In the genomic region with DNA sequence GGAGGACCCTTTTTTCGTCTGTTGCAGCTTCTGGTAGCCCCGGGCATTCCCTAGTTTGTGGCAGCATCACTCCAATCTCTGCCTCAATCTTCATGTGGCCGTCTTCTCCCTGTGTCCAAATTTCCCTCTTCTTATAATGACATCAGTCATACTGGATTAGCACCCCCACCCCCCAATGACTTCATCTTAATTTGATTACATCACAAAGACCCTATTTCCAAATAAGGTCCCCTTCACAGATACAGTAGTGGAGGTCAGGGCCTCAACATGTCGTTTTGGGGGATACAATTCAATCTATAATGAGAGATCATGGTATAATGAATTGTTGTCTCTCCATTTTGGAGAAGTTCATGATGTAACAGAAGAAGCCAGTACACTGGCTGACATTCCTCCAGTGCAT, we compare ENCODE assay signal across 20 cellular contexts. TPM values are rescaled to one million over a fixed set of nuclear protein-coding genes. Genes with fewer than 3 reads are reported as not detected.
DNase-seq lines count a peak whose midpoint lies in the region; ATAC-seq lines count a peak whose summit lies in the region.
"Had no signal": no experiment of that assay in that cellular context is flagged by ENCODE, and none has a peak within 500 bp of the region (broad histone marks: within the 10 kb centered on the region; RNA-seq: fewer than 3 reads in every experiment).

No MANE protein-coding gene starts in this region.

- H4K20me1 ChIP-seq in BLaER1, result no peaks in the 10 kb centered on the region

- H3K36me3 Mint-ChIP-seq in activated CD4-positive, alpha-beta T cell treated with anti-CD3 and anti-CD28 coated beads for 36 hours (ENCODE audit: low read depth), result peaks cover 8% of the 10 kb centered on the region
- H3K36me3 Mint-ChIP-seq in activated CD4-positive, alpha-beta memory T cell treated with anti-CD3 and anti-CD28 coated beads for 36 hours, result no peaks in the 10 kb centered on the region
- no peaks in the 10 kb centered on the region for H3K36me3 Mint-ChIP-seq in activated naive CD8-positive, alpha-beta T cell treated with anti-CD3 and anti-CD28 coated beads, Interleukin-2, amount 50 U/mL, for 24 hours (ENCODE audit: low read depth)
- H3K36me3 Mint-ChIP-seq: immature natural killer cell had no signal

- no peaks in the 10 kb centered on the region for H3K27me3 ChIP-seq in BLaER1
- H3K27me3 ChIP-seq: suprapubic skin had no signal

- DNase-seq in activated CD4-positive, alpha-beta T cell treated with anti-CD3 and anti-CD28 coated beads for 36 hours, result no peak
- no peak for DNase-seq in activated CD4-positive, alpha-beta T cell treated with anti-CD3 and anti-CD28 coated beads for 1 hour
- no peak for DNase-seq in activated CD4-positive, alpha-beta memory T cell treated with anti-CD3 and anti-CD28 coated beads for 36 hours
- peak; percentile 32 for DNase-seq in activated naive CD8-positive, alpha-beta T cell treated with anti-CD3 and anti-CD28 coated beads, Interleukin-2, amount 50 U/mL, for 24 hours
- DNase-seq in NCI-H446 (lab: John Stamatoyannopoulos, UW), result no peak
- DNase-seq in NCI-H2081 (lab: John Stamatoyannopoulos, UW), result no peak
- DNase-seq: HCEC 1CT; hippocampal formation; immature natural killer cell; Karpas-422; NCI-H1694; NCI-H2171 treated with DMSO at 0.1 percent for 48 hours; NCI-H524 treated with DMSO at 0.1 percent for 48 hours; NK-92 treated with Interleukin-12 subunit alpha and Interleukin-12 subunit beta, amount 100 ng/mL, for 24 hours; SHP77 had no signal

- H3K4me2 ChIP-seq in BLaER1, result peak overlapping the region; percentile 73

- H3K9me3 ChIP-seq in BLaER1, result no peaks in the 10 kb centered on the region
- H3K9me3 ChIP-seq: gastroesophageal sphincter, suprapubic skin had no signal

- H3K9ac ChIP-seq in BLaER1, result no peak overlapping the region

- no peaks in the 10 kb centered on the region for H3K9me3 Mint-ChIP-seq in activated CD4-positive, alpha-beta T cell treated with anti-CD3 and anti-CD28 coated beads for 36 hours (ENCODE audit: low read depth)
- H3K9me3 Mint-ChIP-seq in activated CD4-positive, alpha-beta memory T cell treated with anti-CD3 and anti-CD28 coated beads for 36 hours, result no peaks in the 10 kb centered on the region
- H3K9me3 Mint-ChIP-seq in activated naive CD8-positive, alpha-beta T cell treated with anti-CD3 and anti-CD28 coated beads, Interleukin-2, amount 50 U/mL, for 24 hours, result no peaks in the 10 kb centered on the region
- H3K9me3 Mint-ChIP-seq: immature natural killer cell had no signal

- ATAC-seq in activated CD4-positive, alpha-beta T cell treated with anti-CD3 and anti-CD28 coated beads for 36 hours, result no peak
- no peak for ATAC-seq in activated naive CD8-positive, alpha-beta T cell treated with anti-CD3 and anti-CD28 coated beads, Interleukin-2, amount 50 U/mL, for 24 hours
- no peak for ATAC-seq in activated CD4-positive, CD25-positive, alpha-beta regulatory T cell treated with anti-CD3 and anti-CD28 coated beads, Interleukin-2, amount 50 U/mL, for 24 hours
- ATAC-seq: gastroesophageal sphincter had no signal

- no peak overlapping the region for H3K4me3 ChIP-seq in BLaER1
- H3K4me3 ChIP-seq: gastroesophageal sphincter, skin epidermis, suprapubic skin had no signal

- H3K4me1 ChIP-seq in BLaER1, result peaks cover 55% of the 10 kb centered on the region
- H3K4me1 ChIP-seq: gastroesophageal sphincter had no signal

- H3K36me3 ChIP-seq in BLaER1, result no peaks in the 10 kb centered on the region
- H3K36me3 ChIP-seq: gastroesophageal sphincter, suprapubic skin had no signal

- H3K27ac ChIP-seq in BLaER1, result no peak overlapping the region
- H3K27ac ChIP-seq: gastroesophageal sphincter, suprapubic skin had no signal

- POLR2A ChIA-PET in activated CD4-positive, alpha-beta T cell treated with anti-CD3 and anti-CD28 coated beads for 36 hours (lab: Charles Lee), result interaction anchor here (0.7 to 3.1 kb wide), 8 partner anchors 19 to 353 kb away, joined by 3 to 39 read pairs (median 6); no protein-coding TSS in a partner anchor
- POLR2A ChIA-PET in activated CD4-positive, alpha-beta memory T cell treated with anti-CD3 and anti-CD28 coated beads for 36 hours (lab: Charles Lee), result interaction anchor here (1.5 to 4.7 kb wide), 5 partner anchors 18 to 56 kb away, joined by 3 to 52 read pairs (median 23); partner anchors contain the start of gene EZH2

- peak overlapping the region; percentile 47 for H3K4me3 Mint-ChIP-seq in activated CD4-positive, alpha-beta T cell treated with anti-CD3 and anti-CD28 coated beads for 36 hours
- H3K4me3 Mint-ChIP-seq in activated CD4-positive, alpha-beta memory T cell treated with anti-CD3 and anti-CD28 coated beads for 36 hours, result no peak overlapping the region
- H3K4me3 Mint-ChIP-seq in activated naive CD8-positive, alpha-beta T cell treated with anti-CD3 and anti-CD28 coated beads, Interleukin-2, amount 50 U/mL, for 24 hours, result peak overlapping the region; percentile 69
- H3K4me3 Mint-ChIP-seq: immature natural killer cell had no signal

- intact Hi-C loops in activated CD4-positive, alpha-beta T cell treated with anti-CD3 and anti-CD28 coated beads for 36 hours (cut with DNase I, micrococcal nuclease), result loop anchor here (2.0 to 5.0 kb wide), 3 partner anchors 51 to 335 kb away; no protein-coding TSS in a partner anchor
- intact Hi-C loops in activated CD4-positive, alpha-beta memory T cell treated with anti-CD3 and anti-CD28 coated beads for 36 hours (cut with micrococcal nuclease), result no loop called here

- H3K4me1 Mint-ChIP-seq in activated CD4-positive, alpha-beta T cell treated with anti-CD3 and anti-CD28 coated beads for 36 hours, result peaks cover 79% of the 10 kb centered on the region
- peaks cover 66% of the 10 kb centered on the region for H3K4me1 Mint-ChIP-seq in activated CD4-positive, alpha-beta memory T cell treated with anti-CD3 and anti-CD28 coated beads for 36 hours (ENCODE audit: low read depth)
- peaks cover 78% of the 10 kb centered on the region for H3K4me1 Mint-ChIP-seq in activated naive CD8-positive, alpha-beta T cell treated with anti-CD3 and anti-CD28 coated beads, Interleukin-2, amount 50 U/mL, for 24 hours
- H3K4me1 Mint-ChIP-seq: immature natural killer cell had no signal

- CTCF ChIA-PET in activated CD4-positive, alpha-beta T cell treated with anti-CD3 and anti-CD28 coated beads for 36 hours (lab: Charles Lee), result interaction anchor here (0.7 to 4.7 kb wide), 7 partner anchors 9 to 51 kb away, joined by 3 to 31 read pairs (median 5); no protein-coding TSS in a partner anchor
- CTCF ChIA-PET in activated CD4-positive, alpha-beta memory T cell treated with anti-CD3 and anti-CD28 coated beads for 36 hours (lab: Charles Lee), result interaction anchor here (1.1 to 5.3 kb wide), 5 partner anchors 24 to 328 kb away, joined by 3 to 36 read pairs (median 5); no protein-coding TSS in a partner anchor

- peak overlapping the region; percentile 98 for H3K27ac Mint-ChIP-seq in activated CD4-positive, alpha-beta T cell treated with anti-CD3 and anti-CD28 coated beads for 36 hours
- H3K27ac Mint-ChIP-seq in activated CD4-positive, alpha-beta memory T cell treated with anti-CD3 and anti-CD28 coated beads for 36 hours, result peak overlapping the region; percentile 93
- peak overlapping the region; percentile 99 for H3K27ac Mint-ChIP-seq in activated naive CD8-positive, alpha-beta T cell treated with anti-CD3 and anti-CD28 coated beads, Interleukin-2, amount 50 U/mL, for 24 hours
- H3K27ac Mint-ChIP-seq: immature natural killer cell had no signal

- no peaks in the 10 kb centered on the region for H3K27me3 Mint-ChIP-seq in activated CD4-positive, alpha-beta T cell treated with anti-CD3 and anti-CD28 coated beads for 36 hours
- H3K27me3 Mint-ChIP-seq in activated CD4-positive, alpha-beta memory T cell treated with anti-CD3 and anti-CD28 coated beads for 36 hours, result no peaks in the 10 kb centered on the region
- H3K27me3 Mint-ChIP-seq in activated naive CD8-positive, alpha-beta T cell treated with anti-CD3 and anti-CD28 coated beads, Interleukin-2, amount 50 U/mL, for 24 hours, result no peaks in the 10 kb centered on the region

RNA-seq across cellular contexts. Expression of gene EZH2, which starts 28.1 kb away (rescaled TPM):
- 100 to 1,000 TPM; 117 to 126 TPM for total RNA-seq in activated CD4-positive, alpha-beta T cell treated with anti-CD3 and anti-CD28 coated beads for 36 hours
- total RNA-seq in activated CD4-positive, alpha-beta memory T cell treated with anti-CD3 and anti-CD28 coated beads for 36 hours, result 100 to 1,000 TPM; 102 to 103 TPM
